8 cellular contexts compared by ENCODE assay signal in the genomic region with DNA sequence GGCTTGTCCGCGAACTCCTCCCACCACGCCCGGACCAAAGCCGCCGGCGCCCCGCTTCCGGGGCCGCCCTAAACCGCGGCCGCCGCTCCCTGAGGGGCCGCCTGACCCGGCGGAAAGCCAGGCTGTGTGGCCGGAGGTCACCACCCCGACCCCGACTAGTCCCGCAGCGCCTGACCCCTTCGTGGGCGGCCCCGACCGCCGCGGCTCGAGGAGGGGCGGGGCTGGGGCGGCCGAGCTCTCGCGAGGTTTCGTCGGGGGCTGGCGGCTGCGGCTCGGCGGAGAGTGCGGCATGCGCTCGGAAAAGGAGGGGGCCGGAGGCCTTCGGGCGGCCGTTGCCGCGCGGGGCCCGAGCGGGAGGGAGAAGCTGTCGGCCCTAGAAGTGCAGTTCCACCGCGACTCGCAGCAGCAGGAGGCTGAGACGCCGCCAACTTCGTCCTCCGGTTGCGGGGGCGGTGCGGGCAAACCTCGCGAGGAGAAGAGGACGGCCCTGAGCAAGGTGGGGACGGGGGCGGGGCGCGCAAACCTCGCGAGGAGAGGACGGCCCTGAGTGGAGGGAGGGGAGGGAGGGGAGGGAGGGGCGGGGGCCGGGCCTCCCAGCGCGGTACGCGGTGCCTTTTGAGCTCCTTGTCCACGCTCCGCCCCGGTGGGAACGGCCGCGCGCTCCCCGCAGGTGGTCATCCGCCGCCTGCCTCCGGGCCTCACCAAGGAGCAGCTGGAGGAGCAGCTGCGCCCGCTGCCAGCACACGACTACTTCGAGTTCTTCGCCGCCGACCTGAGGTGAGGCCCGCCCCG. TPM values are rescaled to one million over a fixed set of nuclear protein-coding genes. Genes with fewer than 3 reads are reported as not detected.
A peak's percentile ranks its signal among the peaks of the same experiment; 100 is the strongest.
DNase-seq lines count a peak whose midpoint lies in the region; ATAC-seq and TF ChIP-seq lines count a peak whose summit lies in the region.

UPF3A (plus strand) TSS at position 251 of the 792 bp plus-strand sequence; CDS start at position 290, 39 bp downstream.

- peak within 1 kb of the TSS; percentile 97 for H3K27ac ChIP-seq in colonic mucosa

- ATAC-seq in HG03378 (IDR thresholded peaks at IDR 0.05; ENCODE audit: unreplicated experiment), result peak; percentile 51
- ATAC-seq in left colon, result peak; percentile 87

- DNase-seq in Ammon's horn (ENCODE audit: low spot score) (peak; percentile 96), NCI-H510A treated with DMSO at 0.1 percent for 48 hours (lab: John Stamatoyannopoulos, UW) (peak; percentile 68), colonic mucosa (peak; percentile 89), left colon (peak; percentile 91)
- peak; percentile 91 for DNase-seq in activated CD4-positive, alpha-beta T cell treated with anti-CD3 and anti-CD28 coated beads for 48 hours
- DNase-seq in stimulated activated CD4-positive, alpha-beta T cell treated with anti-CD3 and anti-CD28 coated beads, Interleukin-1b, Interleukin-23, amount 100 ng/mL, for 48 hours, result peak; percentile 90

- no peaks in the 10 kb centered on the region for H3K9me3 ChIP-seq in colonic mucosa

- H3K4me3 ChIP-seq in colonic mucosa, result peak within 1 kb of the TSS; percentile 64

- no peak for TF ChIP-seq CTCF in colonic mucosa (IDR thresholded peaks at IDR 0.05)

- intact Hi-C loops in colonic mucosa (cut with DNase I) (no loop called here), left colon (cut with DNase I, micrococcal nuclease) (no loop called here)

- H3K9ac ChIP-seq in colonic mucosa (ENCODE audit: low read depth in 2 of 2, low read length in 2 of 2), result peak within 1 kb of the TSS; percentile 81 to 87

- no peaks in the 10 kb centered on the region for H3K36me3 ChIP-seq in colonic mucosa

- H3K27me3 ChIP-seq in colonic mucosa, result no peaks in the 10 kb centered on the region

- H3K4me1 ChIP-seq in colonic mucosa, result peaks cover 6% of the 10 kb centered on the region

- TF ChIP-seq POLR2A in GM19099 (IDR thresholded peaks at IDR 0.05; ENCODE audit: extremely low read depth, insufficient read length, low read depth), result peak; percentile 89

RNA-seq across cellular contexts. Expression of gene UPF3A, which starts in this region (rescaled TPM):
- total RNA-seq in colonic mucosa, result 10 to 100 TPM; 22.1 to 29.7 TPM
- total RNA-seq in left colon, result 10 to 100 TPM; 29.0 to 32.6 TPM

Comparison
In these comparisons a context has a peak if more than half of its experiments do, and no peak if none do; other contexts are left out.
1. Peak in every context shown above with its lines: DNase-seq, ATAC-seq, H3K4me3 ChIP-seq and H3K27ac ChIP-seq.